In the genomic region with DNA sequence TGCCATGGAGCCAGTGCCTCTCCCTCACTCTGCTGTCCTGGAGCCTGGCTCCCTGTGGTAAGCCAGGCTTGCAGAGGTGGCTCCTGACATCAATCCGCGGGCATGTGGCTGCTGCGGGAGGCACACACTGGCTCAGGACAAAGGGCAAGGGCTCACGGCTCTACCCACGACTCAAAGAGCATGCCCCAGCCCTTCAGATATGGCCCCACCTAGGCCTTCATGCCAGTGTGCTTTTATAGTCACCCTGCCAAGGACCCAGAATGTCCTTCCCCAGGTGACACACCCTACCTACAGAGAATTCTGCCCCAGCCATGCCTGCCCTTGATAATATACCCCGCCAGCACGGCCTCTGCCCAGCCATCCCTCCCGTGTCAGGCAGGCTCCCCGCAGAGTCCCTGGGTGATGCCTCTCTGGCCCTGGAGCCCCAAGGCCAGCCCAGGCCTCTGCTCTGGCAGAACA, we compare ENCODE assay signal across 8 cellular contexts. TPM values are rescaled to one million over a fixed set of nuclear protein-coding genes. Genes with fewer than 3 reads are reported as not detected.
DNase-seq lines count a peak whose midpoint lies in the region; ATAC-seq and TF ChIP-seq lines count a peak whose summit lies in the region.

No MANE protein-coding gene starts in this region.

- H3K4me3 ChIP-seq in astrocyte of the cerebellum (ENCODE audit: low read depth, low read length), result peak overlapping the region; percentile 72
- peak overlapping the region; percentile 69 for H3K4me3 ChIP-seq in kidney epithelial cell (ENCODE audit: low read depth, low read length)
- H3K4me3 ChIP-seq in thoracic aorta, result peak overlapping the region; percentile 95

- H3K27ac Mint-ChIP-seq in activated CD4-positive, alpha-beta T cell treated with anti-CD3 and anti-CD28 coated beads, Interleukin-2, amount 10 ng/mL, durations not matched to agents 24 days and 14 days, result peak overlapping the region; percentile 89

- TF ChIP-seq CTCF in astrocyte of the cerebellum (IDR thresholded peaks at IDR 0.05; ENCODE audit: low read depth, low read length, missing control alignments), result no peak
- TF ChIP-seq CTCF in kidney epithelial cell (IDR thresholded peaks at IDR 0.05; ENCODE audit: insufficient read depth, low read length, poor library complexity, severe bottlenecking), result no peak
- TF ChIP-seq CTCF in thoracic aorta (IDR thresholded peaks at IDR 0.05), result no peak

- no peaks in the 10 kb centered on the region for H3K9me3 Mint-ChIP-seq in activated CD4-positive, alpha-beta T cell treated with anti-CD3 and anti-CD28 coated beads, Interleukin-2, amount 10 ng/mL, durations not matched to agents 24 days and 14 days

- peak overlapping the region; percentile 90 for H3K4me3 Mint-ChIP-seq in activated CD4-positive, alpha-beta T cell treated with anti-CD3 and anti-CD28 coated beads, Interleukin-2, amount 10 ng/mL, durations not matched to agents 24 days and 14 days

- intact Hi-C loops in activated CD4-positive, alpha-beta T cell treated with anti-CD3 and anti-CD28 coated beads, Interleukin-2, amount 10 ng/mL, durations not matched to agents 24 days and 14 days (cut with micrococcal nuclease), result loop anchor here (5.0 kb wide), 1 partner anchor 108 kb away; the partner anchor contains the start of gene CANX

- no peak for ATAC-seq in thoracic aorta (ENCODE audit: insufficient number of reproducible peaks, low FRiP score, low read depth)
- ATAC-seq in HG03025 (IDR thresholded peaks at IDR 0.05; ENCODE audit: low FRiP score, unreplicated experiment), result no peak
- no peak for ATAC-seq in activated CD4-positive, CD25-positive, alpha-beta regulatory T cell treated with anti-CD3 and anti-CD28 coated beads, Interleukin-2, amount 50 U/mL, for 24 hours
- no peak for ATAC-seq in HG03571 (IDR thresholded peaks at IDR 0.05; ENCODE audit: unreplicated experiment)

- H3K4me1 Mint-ChIP-seq in activated CD4-positive, alpha-beta T cell treated with anti-CD3 and anti-CD28 coated beads, Interleukin-2, amount 10 ng/mL, durations not matched to agents 24 days and 14 days, result peaks cover 32% of the 10 kb centered on the region

- no peaks in the 10 kb centered on the region for H3K9me3 ChIP-seq in thoracic aorta

- DNase-seq in activated CD4-positive, alpha-beta T cell treated with anti-CD3 and anti-CD28 coated beads, Interleukin-2, amount 10 ng/mL, durations not matched to agents 24 days and 14 days, result peak; percentile 64
- no peak for DNase-seq in activated CD4-positive, alpha-beta T cell treated with anti-CD3 and anti-CD28 coated beads, Interleukin-2, amount 50 U/mL, for 4 hours
- DNase-seq in astrocyte of the cerebellum (ENCODE audit: low read depth) (no peak), kidney epithelial cell (ENCODE audit: low read depth) (no peak), thoracic aorta (ENCODE audit: low spot score) (no peak)

- H3K27ac ChIP-seq in thoracic aorta, result peak overlapping the region; percentile 54 to 85

- H3K4me1 ChIP-seq in thoracic aorta (ENCODE audit: control insufficient read depth in 1 of 2, low read depth in 2 of 2), result peaks cover 15 to 29% of the 10 kb centered on the region in 2 donors

- H3K27me3 ChIP-seq in kidney epithelial cell (ENCODE audit: control insufficient read depth, insufficient read depth, low read length) (no peaks in the 10 kb centered on the region), thoracic aorta (replicated peaks; ENCODE audit: insufficient read depth) (no peaks in the 10 kb centered on the region)

- H3K27me3 Mint-ChIP-seq in activated CD4-positive, alpha-beta T cell treated with anti-CD3 and anti-CD28 coated beads, Interleukin-2, amount 10 ng/mL, durations not matched to agents 24 days and 14 days, result no peaks in the 10 kb centered on the region

- in situ Hi-C loops in astrocyte of the cerebellum (cut with HindIII; ENCODE audit: low sequenced_read_pairs), result no loop called here

- H3K36me3 ChIP-seq in kidney epithelial cell (ENCODE audit: control insufficient read depth, insufficient read depth, low read length) (no peaks in the 10 kb centered on the region), thoracic aorta (peaks cover 6% of the 10 kb centered on the region)

- peaks cover 8% of the 10 kb centered on the region for H3K36me3 Mint-ChIP-seq in activated CD4-positive, alpha-beta T cell treated with anti-CD3 and anti-CD28 coated beads, Interleukin-2, amount 10 ng/mL, durations not matched to agents 24 days and 14 days (ENCODE audit: low read depth)

RNA-seq across cellular contexts. Expression of gene MGAT4B, which starts 1.6 kb away (rescaled TPM):
- 126 and 134 TPM in 2 replicates for total RNA-seq in activated CD4-positive, alpha-beta T cell treated with anti-CD3 and anti-CD28 coated beads, Interleukin-2, amount 10 ng/mL, durations not matched to agents 24 days and 14 days
- total RNA-seq in kidney epithelial cell, result 540 and 586 TPM in 2 replicates
- 10 to 100 TPM; 66.5 to 87.7 TPM for total RNA-seq in thoracic aorta

RNA-seq across cellular contexts. Expression of gene LTC4S, which starts 11.3 kb away (rescaled TPM):
- total RNA-seq in activated CD4-positive, alpha-beta T cell treated with anti-CD3 and anti-CD28 coated beads, Interleukin-2, amount 10 ng/mL, durations not matched to agents 24 days and 14 days, result 0.88 and 1.6 TPM in 2 replicates
- total RNA-seq in kidney epithelial cell, result 0.41 and 5.1 TPM in 2 replicates
- total RNA-seq in thoracic aorta, result 1 to 10 TPM; 4.9 to 6.6 TPM

RNA-seq across cellular contexts. Expression of gene SQSTM1, which starts 15.6 kb away (rescaled TPM):
- total RNA-seq in activated CD4-positive, alpha-beta T cell treated with anti-CD3 and anti-CD28 coated beads, Interleukin-2, amount 10 ng/mL, durations not matched to agents 24 days and 14 days, result 177 and 183 TPM in 2 replicates
- total RNA-seq in kidney epithelial cell (905 and 956 TPM in 2 replicates), thoracic aorta (100 to 1,000 TPM; 375 to 469 TPM)

RNA-seq across cellular contexts. Expression of gene MRNIP, which starts 53.5 kb away (rescaled TPM):
- total RNA-seq in activated CD4-positive, alpha-beta T cell treated with anti-CD3 and anti-CD28 coated beads, Interleukin-2, amount 10 ng/mL, durations not matched to agents 24 days and 14 days, result 27.6 and 27.8 TPM in 2 replicates
- 18.7 and 25.7 TPM in 2 replicates for total RNA-seq in kidney epithelial cell
- 10 to 100 TPM; 46.2 to 54.2 TPM for total RNA-seq in thoracic aorta
